ENCODE assay signal across 24 cellular contexts in the genomic region with DNA sequence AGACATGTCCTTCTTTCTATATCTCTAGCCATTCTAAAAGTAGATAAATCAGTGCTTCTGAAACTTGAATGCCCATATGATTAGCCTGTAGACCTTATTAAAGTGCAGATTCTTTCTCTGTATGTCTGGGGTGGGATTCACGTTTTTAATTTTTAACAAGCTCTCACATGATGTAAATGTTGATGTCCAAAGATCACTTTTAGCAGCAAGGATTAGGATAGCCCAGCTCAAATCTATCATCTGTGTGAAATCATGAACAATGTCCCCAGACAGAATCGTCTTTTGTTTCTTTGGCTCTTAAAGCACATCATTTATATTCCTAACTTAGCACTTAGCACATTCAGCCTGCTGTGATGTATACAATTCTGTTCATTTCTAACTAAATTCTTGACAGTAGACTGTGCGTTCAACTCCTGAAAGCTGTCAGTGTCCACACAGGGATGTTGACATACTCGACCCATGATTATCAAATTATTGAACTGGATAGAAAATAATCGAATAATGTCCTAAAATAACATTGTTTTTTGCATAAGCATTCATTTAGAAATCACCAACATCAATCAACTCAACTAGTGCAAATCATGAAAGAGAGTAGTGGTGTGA.
"Had no signal": no experiment of that assay in that cellular context is flagged by ENCODE, and none has a peak within 500 bp of the region (broad histone marks: within the 10 kb centered on the region; RNA-seq: fewer than 3 reads in every experiment).

No MANE protein-coding gene starts in this region.

- H3K27me3 ChIP-seq: cardiac muscle cell, heart left ventricle, left lung, tibial nerve had no signal

- DNase-seq: activated CD4-positive, alpha-beta memory T cell treated with anti-CD3 and anti-CD28 coated beads for 36 hours; activated CD4-positive, alpha-beta T cell treated with anti-CD3 and anti-CD28 coated beads, Interleukin-2, amount 10 ng/mL, durations not matched to agents 24 days and 14 days; activated CD4-positive, CD25-positive, alpha-beta regulatory T cell treated with anti-CD3 and anti-CD28 coated beads, Interleukin-2, amount 50 U/mL, for 72 hours; activated CD8-positive, alpha-beta memory T cell treated with anti-CD3 and anti-CD28 coated beads, Interleukin-2, amount 50 U/mL, for 48 hours; activated T-cell treated with anti-CD3 and anti-CD28 coated beads, Interleukin-2, amount 50 U/mL, for 24 hours; anterior cingulate cortex; effector memory CD8-positive, alpha-beta T cell; heart left ventricle; kidney glomerular epithelial cell; left lung; mucosa of descending colon; nucleus accumbens; right cardiac atrium; stimulated activated CD4-positive, alpha-beta T cell treated with anti-CD3 and anti-CD28 coated beads, Interleukin-2, amount 100 ng/mL, for 48 hours; stimulated activated naive CD4-positive, alpha-beta T cell treated with Interleukin-2 at 50 U/mL for 16 hours; SW 1271; T-helper 9 cell had no signal

- H3K36me3 Mint-ChIP-seq: activated CD4-positive, alpha-beta memory T cell treated with anti-CD3 and anti-CD28 coated beads for 36 hours; activated naive CD4-positive, alpha-beta T cell treated with anti-CD3 and anti-CD28 coated beads, Interleukin-2, amount 50 U/mL, for 24 hours; natural killer cell treated with Interleukin-12 subunit alpha and Interleukin-12 subunit beta and Interleukin-15 and Interleukin-18, amount 100 ng/mL, for 72 hours had no signal

- H3K4me3 ChIP-seq: cardiac muscle cell, coronary artery, heart left ventricle, left lung, mucosa of descending colon, tibial nerve had no signal

- H3K27ac ChIP-seq: left lung had no signal

- H3K27ac Mint-ChIP-seq: activated CD4-positive, alpha-beta memory T cell treated with anti-CD3 and anti-CD28 coated beads for 36 hours; activated CD4-positive, alpha-beta T cell treated with anti-CD3 and anti-CD28 coated beads, Interleukin-2, amount 10 ng/mL, durations not matched to agents 24 days and 14 days; activated naive CD4-positive, alpha-beta T cell treated with anti-CD3 and anti-CD28 coated beads, Interleukin-2, amount 50 U/mL, for 24 hours; activated T-cell treated with anti-CD3 and anti-CD28 coated beads, Interleukin-2, amount 50 U/mL, for 24 hours; activated T-helper 2 cell treated with anti-CD3 and anti-CD28 coated beads, Interferon-gamma antibody, Interleukin-2, Interleukin-4, amounts not matched to agents 10 μg/mL and 5 μg/mL and 100 μg/mL, durations not matched to agents 14 hours and 24 hours and 36 hours; effector memory CD8-positive, alpha-beta T cell; natural killer cell treated with Interleukin-12 subunit alpha and Interleukin-12 subunit beta and Interleukin-15 and Interleukin-18, amount 100 ng/mL, for 72 hours; T-helper 1 cell treated with Interleukin-12 subunit alpha and Interleukin-12 subunit beta and Interleukin-4 antibody, amounts not matched to agents 30 μg/mL and 1 μg/mL, for 36 hours had no signal

- H3K4me3 Mint-ChIP-seq: activated CD4-positive, alpha-beta memory T cell treated with anti-CD3 and anti-CD28 coated beads for 36 hours; activated CD4-positive, alpha-beta T cell treated with anti-CD3 and anti-CD28 coated beads, Interleukin-2, amount 10 ng/mL, durations not matched to agents 24 days and 14 days; activated naive CD4-positive, alpha-beta T cell treated with anti-CD3 and anti-CD28 coated beads, Interleukin-2, amount 50 U/mL, for 24 hours; activated T-cell treated with anti-CD3 and anti-CD28 coated beads, Interleukin-2, amount 50 U/mL, for 24 hours; effector memory CD8-positive, alpha-beta T cell; natural killer cell treated with Interleukin-12 subunit alpha and Interleukin-12 subunit beta and Interleukin-15 and Interleukin-18, amount 100 ng/mL, for 72 hours; T-helper 1 cell treated with Interleukin-12 subunit alpha and Interleukin-12 subunit beta and Interleukin-4 antibody, amounts not matched to agents 30 μg/mL and 1 μg/mL, for 36 hours had no signal

- H3K27me3 Mint-ChIP-seq: activated CD4-positive, alpha-beta memory T cell treated with anti-CD3 and anti-CD28 coated beads for 36 hours; natural killer cell treated with Interleukin-12 subunit alpha and Interleukin-12 subunit beta and Interleukin-15 and Interleukin-18, amount 100 ng/mL, for 72 hours had no signal

- H3K9me3 Mint-ChIP-seq: activated CD4-positive, alpha-beta memory T cell treated with anti-CD3 and anti-CD28 coated beads for 36 hours; activated CD4-positive, alpha-beta T cell treated with anti-CD3 and anti-CD28 coated beads, Interleukin-2, amount 10 ng/mL, durations not matched to agents 24 days and 14 days; activated naive CD4-positive, alpha-beta T cell treated with anti-CD3 and anti-CD28 coated beads, Interleukin-2, amount 50 U/mL, for 24 hours; activated T-cell treated with anti-CD3 and anti-CD28 coated beads, Interleukin-2, amount 50 U/mL, for 24 hours; activated T-helper 2 cell treated with anti-CD3 and anti-CD28 coated beads, Interferon-gamma antibody, Interleukin-2, Interleukin-4, amounts not matched to agents 10 μg/mL and 5 μg/mL and 100 μg/mL, durations not matched to agents 14 hours and 24 hours and 36 hours; natural killer cell treated with Interleukin-12 subunit alpha and Interleukin-12 subunit beta and Interleukin-15 and Interleukin-18, amount 100 ng/mL, for 72 hours; T-helper 1 cell treated with Interleukin-12 subunit alpha and Interleukin-12 subunit beta and Interleukin-4 antibody, amounts not matched to agents 30 μg/mL and 1 μg/mL, for 36 hours had no signal

- H3K36me3 ChIP-seq: cardiac muscle cell, heart left ventricle, left lung, tibial nerve had no signal

- H3K4me1 Mint-ChIP-seq: activated CD4-positive, alpha-beta T cell treated with anti-CD3 and anti-CD28 coated beads, Interleukin-2, amount 10 ng/mL, durations not matched to agents 24 days and 14 days; activated naive CD4-positive, alpha-beta T cell treated with anti-CD3 and anti-CD28 coated beads, Interleukin-2, amount 50 U/mL, for 24 hours had no signal

- H3K9me3 ChIP-seq: left lung, mucosa of descending colon, tibial nerve had no signal

- H3K4me1 ChIP-seq: left lung had no signal
